In the genomic region with DNA sequence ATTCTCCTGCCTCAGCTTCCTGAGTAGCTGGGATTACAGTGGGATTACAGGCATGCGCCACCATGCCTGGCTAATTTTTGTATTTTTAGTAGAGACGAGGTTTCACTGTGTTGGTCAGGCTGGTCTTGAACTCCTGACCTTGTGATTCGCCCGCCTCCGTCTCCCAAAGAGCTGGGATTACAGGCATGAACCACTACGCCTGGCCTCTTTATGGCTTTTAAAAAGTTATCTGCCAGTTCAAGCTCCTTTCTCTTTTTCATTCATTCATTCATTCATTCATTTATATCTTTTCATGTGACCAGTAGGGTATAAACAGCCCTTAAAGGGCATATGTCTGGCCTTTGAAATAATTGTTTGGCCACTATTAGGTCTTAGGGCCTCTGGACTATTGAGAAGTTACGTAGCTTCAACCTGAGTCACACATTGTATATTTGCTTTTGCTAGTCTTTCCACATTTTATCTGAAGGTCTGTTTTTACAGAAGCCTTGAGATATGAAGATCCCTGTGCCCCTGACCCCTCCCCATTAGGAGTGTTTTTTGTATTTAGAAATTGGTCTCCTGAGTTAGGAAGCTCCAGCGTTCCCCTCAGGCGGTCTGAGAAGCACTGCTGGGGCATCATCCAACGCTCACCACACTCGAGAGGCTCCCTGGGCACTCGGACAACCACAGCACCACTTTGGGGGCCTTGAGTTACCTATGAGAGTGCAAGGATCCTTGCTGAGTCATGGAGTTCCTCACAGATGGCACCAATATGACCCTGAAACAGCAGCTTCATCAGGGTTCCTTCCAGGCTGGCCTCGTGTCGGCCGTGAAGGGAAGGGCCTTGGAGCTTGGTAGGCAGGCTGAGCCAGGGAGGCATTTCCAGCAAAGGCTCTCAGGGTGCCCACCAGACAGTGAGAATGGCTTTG, we compare ENCODE assay signal across 1 cellular context.
TF ChIP-seq lines count a peak whose summit lies in the region.

No MANE protein-coding gene starts in this region.

TF ChIP-seq in HepG2, 621 proteins besides CTCF, POLR2A, EP300 and RAD21 (continued from another document):
- TF ChIP-seq FOXK1 (CRISPR knock-in tag; IDR thresholded peaks at IDR 0.05; ENCODE audit: borderline replicate concordance, low read depth) (no peak), PHF8 (CRISPR knock-in tag; IDR thresholded peaks at IDR 0.05) (no peak), ZNF292 (CRISPR knock-in tag; IDR thresholded peaks at IDR 0.05; ENCODE audit: borderline replicate concordance, low read depth) (no peak), RBFOX2 (IDR thresholded peaks at IDR 0.05; ENCODE audit: low read depth, low read length) (no peak), ZBTB20 (CRISPR knock-in tag; IDR thresholded peaks at IDR 0.05; ENCODE audit: borderline replicate concordance, low read depth) (no peak), FOSL2 (CRISPR knock-in tag; IDR thresholded peaks at IDR 0.05) (peak; percentile 94), SMAD1 (CRISPR knock-in tag; IDR thresholded peaks at IDR 0.05; ENCODE audit: borderline replicate concordance, low read depth) (no peak), ZNF598 (CRISPR knock-in tag; IDR thresholded peaks at IDR 0.05; ENCODE audit: borderline replicate concordance) (no peak), TEAD2 (CRISPR knock-in tag; IDR thresholded peaks at IDR 0.05) (no peak), ZFX (CRISPR knock-in tag; IDR thresholded peaks at IDR 0.05; ENCODE audit: low read depth) (no peak), KAT7 (CRISPR knock-in tag; IDR thresholded peaks at IDR 0.05; ENCODE audit: borderline replicate concordance) (no peak), ATAD3A (CRISPR knock-in tag; IDR thresholded peaks at IDR 0.05) (no peak), ZNF383 (CRISPR knock-in tag; IDR thresholded peaks at IDR 0.05; ENCODE audit: borderline replicate concordance) (no peak), ZSCAN29 (CRISPR knock-in tag; conservative IDR thresholded peaks at IDR 0.05) (no peak), JUND (CRISPR knock-in tag; IDR thresholded peaks at IDR 0.05) (peak; percentile 84), ZNF335 (CRISPR knock-in tag; IDR thresholded peaks at IDR 0.05) (peak; percentile 41; the same call in 1 of the 2 replicates), NFE2L2 (IDR thresholded peaks at IDR 0.05; ENCODE audit: low read length) (peak; percentile 51; the same call in 1 of the 2 replicates), TCF12 (IDR thresholded peaks at IDR 0.05) (no peak), TCF12 (CRISPR knock-in tag; IDR thresholded peaks at IDR 0.05) (no peak), MED1 (CRISPR knock-in tag; IDR thresholded peaks at IDR 0.05) (peak; percentile 58), RFXAP (CRISPR knock-in tag; IDR thresholded peaks at IDR 0.05; ENCODE audit: borderline replicate concordance) (no peak), ZNF629 (CRISPR knock-in tag; conservative IDR thresholded peaks at IDR 0.05) (no peak), SETDB1 (CRISPR knock-in tag; IDR thresholded peaks at IDR 0.05; ENCODE audit: borderline replicate concordance) (no peak), MATR3 (CRISPR knock-in tag; IDR thresholded peaks at IDR 0.05) (no peak), RAD51 (IDR thresholded peaks at IDR 0.05; ENCODE audit: borderline replicate concordance) (no peak), ZNF556 (CRISPR knock-in tag; IDR thresholded peaks at IDR 0.05; ENCODE audit: borderline replicate concordance) (no peak), TBX2 (CRISPR knock-in tag; IDR thresholded peaks at IDR 0.05; ENCODE audit: borderline replicate concordance) (peak; percentile 63), GLI4 (CRISPR knock-in tag; IDR thresholded peaks at IDR 0.05; ENCODE audit: borderline replicate concordance) (no peak)
- TF ChIP-seq, protein P1, sequence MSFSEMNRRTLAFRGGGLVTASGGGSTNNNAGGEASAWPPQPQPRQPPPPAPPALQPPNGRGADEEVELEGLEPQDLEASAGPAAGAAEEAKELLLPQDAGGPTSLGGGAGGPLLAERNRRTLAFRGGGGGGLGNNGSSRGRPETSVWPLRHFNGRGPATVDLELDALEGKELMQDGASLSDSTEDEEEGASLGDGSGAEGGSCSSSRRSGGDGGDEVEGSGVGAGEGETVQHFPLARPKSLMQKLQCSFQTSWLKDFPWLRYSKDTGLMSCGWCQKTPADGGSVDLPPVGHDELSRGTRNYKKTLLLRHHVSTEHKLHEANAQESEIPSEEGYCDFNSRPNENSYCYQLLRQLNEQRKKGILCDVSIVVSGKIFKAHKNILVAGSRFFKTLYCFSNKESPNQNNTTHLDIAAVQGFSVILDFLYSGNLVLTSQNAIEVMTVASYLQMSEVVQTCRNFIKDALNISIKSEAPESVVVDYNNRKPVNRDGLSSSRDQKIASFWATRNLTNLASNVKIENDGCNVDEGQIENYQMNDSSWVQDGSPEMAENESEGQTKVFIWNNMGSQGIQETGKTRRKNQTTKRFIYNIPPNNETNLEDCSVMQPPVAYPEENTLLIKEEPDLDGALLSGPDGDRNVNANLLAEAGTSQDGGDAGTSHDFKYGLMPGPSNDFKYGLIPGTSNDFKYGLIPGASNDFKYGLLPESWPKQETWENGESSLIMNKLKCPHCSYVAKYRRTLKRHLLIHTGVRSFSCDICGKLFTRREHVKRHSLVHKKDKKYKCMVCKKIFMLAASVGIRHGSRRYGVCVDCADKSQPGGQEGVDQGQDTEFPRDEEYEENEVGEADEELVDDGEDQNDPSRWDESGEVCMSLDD (CRISPR knock-in tag; IDR thresholded peaks at IDR 0.05; ENCODE audit: borderline replicate concordance) = no peak
- TF ChIP-seq, protein P2, sequence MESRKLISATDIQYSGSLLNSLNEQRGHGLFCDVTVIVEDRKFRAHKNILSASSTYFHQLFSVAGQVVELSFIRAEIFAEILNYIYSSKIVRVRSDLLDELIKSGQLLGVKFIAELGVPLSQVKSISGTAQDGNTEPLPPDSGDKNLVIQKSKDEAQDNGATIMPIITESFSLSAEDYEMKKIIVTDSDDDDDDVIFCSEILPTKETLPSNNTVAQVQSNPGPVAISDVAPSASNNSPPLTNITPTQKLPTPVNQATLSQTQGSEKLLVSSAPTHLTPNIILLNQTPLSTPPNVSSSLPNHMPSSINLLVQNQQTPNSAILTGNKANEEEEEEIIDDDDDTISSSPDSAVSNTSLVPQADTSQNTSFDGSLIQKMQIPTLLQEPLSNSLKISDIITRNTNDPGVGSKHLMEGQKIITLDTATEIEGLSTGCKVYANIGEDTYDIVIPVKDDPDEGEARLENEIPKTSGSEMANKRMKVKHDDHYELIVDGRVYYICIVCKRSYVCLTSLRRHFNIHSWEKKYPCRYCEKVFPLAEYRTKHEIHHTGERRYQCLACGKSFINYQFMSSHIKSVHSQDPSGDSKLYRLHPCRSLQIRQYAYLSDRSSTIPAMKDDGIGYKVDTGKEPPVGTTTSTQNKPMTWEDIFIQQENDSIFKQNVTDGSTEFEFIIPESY (CRISPR knock-in tag; IDR thresholded peaks at IDR 0.05) = peak; percentile 42
- TF ChIP-seq, protein P3, sequence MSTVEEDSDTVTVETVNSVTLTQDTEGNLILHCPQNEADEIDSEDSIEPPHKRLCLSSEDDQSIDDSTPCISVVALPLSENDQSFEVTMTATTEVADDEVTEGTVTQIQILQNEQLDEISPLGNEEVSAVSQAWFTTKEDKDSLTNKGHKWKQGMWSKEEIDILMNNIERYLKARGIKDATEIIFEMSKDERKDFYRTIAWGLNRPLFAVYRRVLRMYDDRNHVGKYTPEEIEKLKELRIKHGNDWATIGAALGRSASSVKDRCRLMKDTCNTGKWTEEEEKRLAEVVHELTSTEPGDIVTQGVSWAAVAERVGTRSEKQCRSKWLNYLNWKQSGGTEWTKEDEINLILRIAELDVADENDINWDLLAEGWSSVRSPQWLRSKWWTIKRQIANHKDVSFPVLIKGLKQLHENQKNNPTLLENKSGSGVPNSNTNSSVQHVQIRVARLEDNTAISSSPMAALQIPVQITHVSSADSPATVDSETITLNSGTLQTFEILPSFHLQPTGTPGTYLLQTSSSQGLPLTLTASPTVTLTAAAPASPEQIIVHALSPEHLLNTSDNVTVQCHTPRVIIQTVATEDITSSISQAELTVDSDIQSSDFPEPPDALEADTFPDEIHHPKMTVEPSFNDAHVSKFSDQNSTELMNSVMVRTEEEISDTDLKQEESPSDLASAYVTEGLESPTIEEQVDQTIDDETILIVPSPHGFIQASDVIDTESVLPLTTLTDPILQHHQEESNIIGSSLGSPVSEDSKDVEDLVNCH (CRISPR knock-in tag; IDR thresholded peaks at IDR 0.05) = no peak
- TF ChIP-seq, protein P4, sequence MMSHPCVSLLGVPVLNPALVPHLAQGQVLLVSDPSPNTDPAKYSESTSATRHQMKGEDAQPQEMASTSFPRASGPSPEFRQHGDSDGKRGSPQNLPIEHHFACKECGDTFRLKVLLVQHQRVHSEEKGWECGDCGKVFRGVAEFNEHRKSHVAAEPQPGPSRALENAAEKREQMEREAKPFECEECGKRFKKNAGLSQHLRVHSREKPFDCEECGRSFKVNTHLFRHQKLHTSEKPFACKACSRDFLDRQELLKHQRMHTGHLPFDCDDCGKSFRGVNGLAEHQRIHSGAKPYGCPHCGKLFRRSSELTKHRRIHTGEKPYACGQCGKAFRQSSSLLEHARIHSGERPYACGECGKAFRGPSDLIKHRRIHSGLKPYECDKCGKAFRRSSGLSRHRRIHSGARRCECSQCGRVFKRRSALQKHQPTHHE (CRISPR knock-in tag; IDR thresholded peaks at IDR 0.05; ENCODE audit: borderline replicate concordance) = no peak
- TF ChIP-seq, protein P5, sequence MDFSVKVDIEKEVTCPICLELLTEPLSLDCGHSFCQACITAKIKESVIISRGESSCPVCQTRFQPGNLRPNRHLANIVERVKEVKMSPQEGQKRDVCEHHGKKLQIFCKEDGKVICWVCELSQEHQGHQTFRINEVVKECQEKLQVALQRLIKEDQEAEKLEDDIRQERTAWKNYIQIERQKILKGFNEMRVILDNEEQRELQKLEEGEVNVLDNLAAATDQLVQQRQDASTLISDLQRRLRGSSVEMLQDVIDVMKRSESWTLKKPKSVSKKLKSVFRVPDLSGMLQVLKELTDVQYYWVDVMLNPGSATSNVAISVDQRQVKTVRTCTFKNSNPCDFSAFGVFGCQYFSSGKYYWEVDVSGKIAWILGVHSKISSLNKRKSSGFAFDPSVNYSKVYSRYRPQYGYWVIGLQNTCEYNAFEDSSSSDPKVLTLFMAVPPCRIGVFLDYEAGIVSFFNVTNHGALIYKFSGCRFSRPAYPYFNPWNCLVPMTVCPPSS (IDR thresholded peaks at IDR 0.05) = no peak
- TF ChIP-seq, protein P6, sequence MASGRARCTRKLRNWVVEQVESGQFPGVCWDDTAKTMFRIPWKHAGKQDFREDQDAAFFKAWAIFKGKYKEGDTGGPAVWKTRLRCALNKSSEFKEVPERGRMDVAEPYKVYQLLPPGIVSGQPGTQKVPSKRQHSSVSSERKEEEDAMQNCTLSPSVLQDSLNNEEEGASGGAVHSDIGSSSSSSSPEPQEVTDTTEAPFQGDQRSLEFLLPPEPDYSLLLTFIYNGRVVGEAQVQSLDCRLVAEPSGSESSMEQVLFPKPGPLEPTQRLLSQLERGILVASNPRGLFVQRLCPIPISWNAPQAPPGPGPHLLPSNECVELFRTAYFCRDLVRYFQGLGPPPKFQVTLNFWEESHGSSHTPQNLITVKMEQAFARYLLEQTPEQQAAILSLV (CRISPR knock-in tag; IDR thresholded peaks at IDR 0.05; ENCODE audit: borderline replicate concordance) = no peak
- TF ChIP-seq, protein P7, sequence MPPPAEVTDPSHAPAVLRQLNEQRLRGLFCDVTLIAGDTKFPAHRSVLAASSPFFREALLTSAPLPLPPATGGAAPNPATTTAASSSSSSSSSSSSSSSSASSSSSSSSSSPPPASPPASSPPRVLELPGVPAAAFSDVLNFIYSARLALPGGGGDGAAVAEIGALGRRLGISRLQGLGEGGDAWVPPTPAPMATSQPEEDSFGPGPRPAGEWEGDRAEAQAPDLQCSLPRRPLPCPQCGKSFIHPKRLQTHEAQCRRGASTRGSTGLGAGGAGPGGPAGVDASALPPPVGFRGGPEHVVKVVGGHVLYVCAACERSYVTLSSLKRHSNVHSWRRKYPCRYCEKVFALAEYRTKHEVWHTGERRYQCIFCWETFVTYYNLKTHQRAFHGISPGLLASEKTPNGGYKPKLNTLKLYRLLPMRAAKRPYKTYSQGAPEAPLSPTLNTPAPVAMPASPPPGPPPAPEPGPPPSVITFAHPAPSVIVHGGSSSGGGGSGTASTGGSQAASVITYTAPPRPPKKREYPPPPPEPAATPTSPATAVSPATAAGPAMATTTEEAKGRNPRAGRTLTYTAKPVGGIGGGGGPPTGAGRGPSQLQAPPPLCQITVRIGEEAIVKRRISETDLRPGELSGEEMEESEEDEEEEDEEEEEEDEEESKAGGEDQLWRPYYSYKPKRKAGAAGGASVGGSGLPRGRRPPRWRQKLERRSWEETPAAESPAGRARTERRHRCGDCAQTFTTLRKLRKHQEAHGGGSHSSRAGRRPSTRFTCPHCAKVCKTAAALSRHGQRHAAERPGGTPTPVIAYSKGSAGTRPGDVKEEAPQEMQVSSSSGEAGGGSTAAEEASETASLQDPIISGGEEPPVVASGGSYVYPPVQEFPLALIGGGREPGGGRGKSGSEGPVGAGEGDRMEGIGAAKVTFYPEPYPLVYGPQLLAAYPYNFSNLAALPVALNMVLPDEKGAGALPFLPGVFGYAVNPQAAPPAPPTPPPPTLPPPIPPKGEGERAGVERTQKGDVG (CRISPR knock-in tag; IDR thresholded peaks at IDR 0.05; ENCODE audit: borderline replicate concordance) = peak; percentile 51; the same call in 1 of the 2 replicates
- TF ChIP-seq, protein P8, sequence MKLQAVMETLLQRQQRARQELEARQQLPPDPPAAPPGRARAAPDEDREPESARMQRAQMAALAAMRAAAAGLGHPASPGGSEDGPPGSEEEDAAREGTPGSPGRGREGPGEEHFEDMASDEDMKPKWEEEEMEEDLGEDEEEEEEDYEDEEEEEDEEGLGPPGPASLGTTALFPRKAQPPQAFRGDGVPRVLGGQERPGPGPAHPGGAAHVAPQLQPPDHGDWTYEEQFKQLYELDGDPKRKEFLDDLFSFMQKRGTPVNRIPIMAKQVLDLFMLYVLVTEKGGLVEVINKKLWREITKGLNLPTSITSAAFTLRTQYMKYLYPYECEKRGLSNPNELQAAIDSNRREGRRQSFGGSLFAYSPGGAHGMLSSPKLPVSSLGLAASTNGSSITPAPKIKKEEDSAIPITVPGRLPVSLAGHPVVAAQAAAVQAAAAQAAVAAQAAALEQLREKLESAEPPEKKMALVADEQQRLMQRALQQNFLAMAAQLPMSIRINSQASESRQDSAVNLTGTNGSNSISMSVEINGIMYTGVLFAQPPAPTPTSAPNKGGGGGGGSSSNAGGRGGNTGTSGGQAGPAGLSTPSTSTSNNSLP (IDR thresholded peaks at IDR 0.05; ENCODE audit: low read depth, low read length) = peak; percentile 57; the same call in 1 of the 2 replicates
- TF ChIP-seq, protein P9, sequence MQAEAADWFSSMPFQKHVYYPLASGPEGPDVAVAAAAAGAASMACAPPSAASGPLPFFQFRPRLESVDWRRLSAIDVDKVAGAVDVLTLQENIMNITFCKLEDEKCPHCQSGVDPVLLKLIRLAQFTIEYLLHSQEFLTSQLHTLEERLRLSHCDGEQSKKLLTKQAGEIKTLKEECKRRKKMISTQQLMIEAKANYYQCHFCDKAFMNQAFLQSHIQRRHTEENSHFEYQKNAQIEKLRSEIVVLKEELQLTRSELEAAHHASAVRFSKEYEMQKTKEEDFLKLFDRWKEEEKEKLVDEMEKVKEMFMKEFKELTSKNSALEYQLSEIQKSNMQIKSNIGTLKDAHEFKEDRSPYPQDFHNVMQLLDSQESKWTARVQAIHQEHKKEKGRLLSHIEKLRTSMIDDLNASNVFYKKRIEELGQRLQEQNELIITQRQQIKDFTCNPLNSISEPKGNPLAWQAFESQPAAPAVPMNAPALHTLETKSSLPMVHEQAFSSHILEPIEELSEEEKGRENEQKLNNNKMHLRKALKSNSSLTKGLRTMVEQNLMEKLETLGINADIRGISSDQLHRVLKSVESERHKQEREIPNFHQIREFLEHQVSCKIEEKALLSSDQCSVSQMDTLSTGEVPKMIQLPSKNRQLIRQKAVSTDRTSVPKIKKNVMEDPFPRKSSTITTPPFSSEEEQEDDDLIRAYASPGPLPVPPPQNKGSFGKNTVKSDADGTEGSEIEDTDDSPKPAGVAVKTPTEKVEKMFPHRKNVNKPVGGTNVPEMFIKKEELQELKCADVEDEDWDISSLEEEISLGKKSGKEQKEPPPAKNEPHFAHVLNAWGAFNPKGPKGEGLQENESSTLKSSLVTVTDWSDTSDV (CRISPR knock-in tag; IDR thresholded peaks at IDR 0.05) = no peak
